1 cellular context compared by ENCODE assay signal in the genomic region with DNA sequence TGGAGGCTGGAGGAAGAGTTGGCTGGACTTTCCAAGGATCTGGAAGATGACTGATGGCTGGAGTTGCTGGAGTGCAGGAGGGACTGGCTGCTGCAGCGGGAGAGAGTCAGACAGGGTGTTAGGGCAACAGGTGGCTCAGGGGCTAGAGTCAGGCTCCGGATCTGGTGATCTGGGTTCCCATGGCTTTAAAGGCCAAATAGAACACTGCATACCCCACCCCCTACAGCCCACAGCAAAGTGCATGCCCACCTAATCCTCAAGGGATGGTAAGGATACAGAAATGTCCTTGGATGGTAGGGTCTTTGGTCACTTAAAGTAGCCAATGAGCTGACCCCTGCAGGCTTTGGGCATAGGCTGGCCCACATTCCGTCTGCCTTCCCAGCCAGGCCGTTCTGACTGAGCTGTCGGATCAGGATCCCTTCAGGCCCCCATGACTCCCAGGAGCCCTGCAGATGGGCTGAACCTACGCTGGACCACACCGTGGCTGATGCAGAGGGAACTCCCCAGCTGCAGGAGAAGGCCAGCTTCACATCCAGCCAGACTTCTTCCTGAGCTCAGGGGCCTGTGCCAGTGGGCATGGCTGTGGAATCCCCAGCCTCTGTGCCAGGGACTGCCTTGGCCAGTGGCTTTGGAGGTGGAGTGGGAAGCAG.
TF ChIP-seq lines count a peak whose summit lies in the region.

No MANE protein-coding gene starts in this region.

TF ChIP-seq in H1, 55 proteins besides CTCF, POLR2A, EP300 and RAD21:
- TF ChIP-seq ZNF274 (IDR thresholded peaks at IDR 0.05; ENCODE audit: borderline replicate concordance, extremely low read depth, low read length) (no peak), KDM4A (IDR thresholded peaks at IDR 0.05; ENCODE audit: low read depth, low read length, severe bottlenecking) (no peak), POU5F1 (IDR thresholded peaks at IDR 0.05; ENCODE audit: low read depth, low read length) (no peak), CHD2 (IDR thresholded peaks at IDR 0.05; ENCODE audit: low read length) (no peak), EZH2 (IDR thresholded peaks at IDR 0.05; ENCODE audit: low read depth, low read length, severe bottlenecking) (no peak), SP4 (IDR thresholded peaks at IDR 0.05; ENCODE audit: low read length) (no peak), CBX5 (IDR thresholded peaks at IDR 0.05; ENCODE audit: low read depth, low read length) (no peak)
